Comparison of ENCODE assay signal across 31 cellular contexts in the genomic region with DNA sequence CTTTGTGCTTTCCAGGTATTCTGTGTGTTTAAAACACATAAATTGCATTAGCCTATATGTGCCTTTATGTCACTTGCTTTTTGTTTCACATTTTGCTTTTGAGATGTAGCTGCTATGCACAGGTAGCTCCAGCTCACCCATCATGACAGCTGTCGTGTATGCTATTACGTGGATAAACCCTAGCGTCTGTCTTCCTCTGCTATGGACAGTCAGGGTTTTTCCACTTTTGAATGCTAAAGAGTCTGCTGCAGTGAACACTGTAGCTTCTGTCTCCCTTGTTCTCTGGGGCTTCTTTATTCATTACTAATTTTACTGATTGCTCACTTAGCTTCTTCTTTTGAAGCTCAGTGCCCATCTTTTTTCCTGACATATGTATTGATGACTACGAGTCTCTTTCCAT. TPM values are rescaled to one million over a fixed set of nuclear protein-coding genes. Genes with fewer than 3 reads are reported as not detected.
A peak's percentile ranks its signal among the peaks of the same experiment; 100 is the strongest.
DNase-seq lines count a peak whose midpoint lies in the region; ATAC-seq, FAIRE-seq and TF ChIP-seq lines count a peak whose summit lies in the region.
"Had no signal": no experiment of that assay in that cellular context is flagged by ENCODE, and none has a peak within 500 bp of the region (broad histone marks: within the 10 kb centered on the region; RNA-seq: fewer than 3 reads in every experiment).

No MANE protein-coding gene starts in this region.

- no peak overlapping the region for H3K4me3 ChIP-seq in CD8-positive, alpha-beta memory T cell (ENCODE audit: low read length)
- H3K4me3 ChIP-seq: dorsolateral prefrontal cortex, gastroesophageal sphincter, hepatocyte, psoas muscle, sigmoid colon, testis, uterus had no signal

- no peaks in the 10 kb centered on the region for H3K36me3 ChIP-seq in CD8-positive, alpha-beta memory T cell (ENCODE audit: insufficient read depth, low read length)
- H3K36me3 ChIP-seq: gastroesophageal sphincter, sigmoid colon, uterus, WERI-Rb-1 had no signal

- POLR2A ChIA-PET in CD8-positive, alpha-beta memory T cell (lab: Charles Lee), result no interaction called here

- intact Hi-C loops in left ventricle myocardium superior (cut with micrococcal nuclease), result no loop called here

- DNase-seq in D721Med (ENCODE audit: insufficient read length, low spot score) (no peak), DMS153 (lab: John Stamatoyannopoulos, UW) (no peak), HUDEP-2 (lab: John Stamatoyannopoulos, UW; ENCODE audit: unreplicated experiment in 76 of 76) (no peak), left ventricle myocardium superior (no peak)
- DNase-seq in central memory CD8-positive, alpha-beta T cell (ENCODE audit: low spot score in 2 of 2), result no peak
- DNase-seq in CD8-positive, alpha-beta memory T cell, result no peak
- DNase-seq: 8988T; activated CD4-positive, alpha-beta T cell treated with anti-CD3 and anti-CD28 coated beads, Interleukin-2, amount 10 ng/mL, durations not matched to agents 24 days and 14 days; activated gamma-delta T cell treated with Interleukin-2 at 50 U/mL for 16 hours; activated T-cell treated with anti-CD3 and anti-CD28 coated beads, Interleukin-2, amount 50 U/mL, for 1 hour; CD4-positive, alpha-beta T cell; dorsolateral prefrontal cortex; H7; NCI-H1092; NCI-H1694 treated with DMSO at 0.1 percent for 48 hours; NCI-H524 treated with DMSO at 0.1 percent for 48 hours; NK-92 treated with Interleukin-12 subunit alpha and Interleukin-12 subunit beta, amount 100 ng/mL, for 24 hours; psoas muscle; Right ventricle myocardium superior; sigmoid colon; stimulated activated CD4-positive, alpha-beta T cell treated with anti-CD3 and anti-CD28 coated beads, Interleukin-4, amount 100 ng/mL, for 4 hours; stimulated activated naive CD4-positive, alpha-beta T cell treated with Interleukin-2 at 50 U/mL for 16 hours; T1000; testis; uterus; WERI-Rb-1 had no signal

- no peaks in the 10 kb centered on the region for H3K4me1 ChIP-seq in CD8-positive, alpha-beta memory T cell (ENCODE audit: insufficient read depth, low read length)
- H3K4me1 ChIP-seq: gastroesophageal sphincter, psoas muscle, sigmoid colon, testis, uterus had no signal

- H3K4me1 Mint-ChIP-seq in central memory CD8-positive, alpha-beta T cell, result no peaks in the 10 kb centered on the region
- H3K4me1 Mint-ChIP-seq in CD8-positive, alpha-beta memory T cell, result peaks cover 0 to 2% (median 0%) of the 10 kb centered on the region in 3 donors

- H3K27me3 ChIP-seq in CD8-positive, alpha-beta memory T cell (ENCODE audit: insufficient read depth, low read length, poor library complexity, severe bottlenecking), result no peaks in the 10 kb centered on the region
- H3K27me3 ChIP-seq: gastroesophageal sphincter, hepatocyte, sigmoid colon, testis, uterus had no signal

- H3K36me3 Mint-ChIP-seq in central memory CD8-positive, alpha-beta T cell (ENCODE audit: insufficient read depth), result no peaks in the 10 kb centered on the region
- H3K36me3 Mint-ChIP-seq in CD8-positive, alpha-beta memory T cell, result no peaks in the 10 kb centered on the region
- H3K36me3 Mint-ChIP-seq: IgD-negative memory B cell had no signal

- no peak for TF ChIP-seq CTCF in D721Med (IDR thresholded peaks at IDR 0.05; ENCODE audit: insufficient read depth, missing control alignments)

- peak overlapping the region; percentile 85 for H3K27ac Mint-ChIP-seq in central memory CD8-positive, alpha-beta T cell (ENCODE audit: low read depth)
- H3K27ac Mint-ChIP-seq in CD8-positive, alpha-beta memory T cell, result peak overlapping the region in 1 of 8 donors; percentile 8
- H3K27ac Mint-ChIP-seq: activated CD4-positive, alpha-beta T cell treated with anti-CD3 and anti-CD28 coated beads, Interleukin-2, amount 10 ng/mL, durations not matched to agents 24 days and 14 days; CD4-positive, alpha-beta T cell; IgD-negative memory B cell had no signal

- CTCF ChIA-PET in CD8-positive, alpha-beta memory T cell (lab: Charles Lee), result interaction anchor here (1.6 kb wide), 1 partner anchor 54 kb away, joined by 3 read pairs; no protein-coding TSS in a partner anchor

- no peaks in the 10 kb centered on the region for H3K9me3 ChIP-seq in CD8-positive, alpha-beta memory T cell (ENCODE audit: low read length)
- H3K9me3 ChIP-seq: gastroesophageal sphincter, psoas muscle, sigmoid colon, testis, uterus had no signal

- no peaks in the 10 kb centered on the region for H3K9me3 Mint-ChIP-seq in central memory CD8-positive, alpha-beta T cell
- H3K9me3 Mint-ChIP-seq in CD8-positive, alpha-beta memory T cell, result no peaks in the 10 kb centered on the region
- H3K9me3 Mint-ChIP-seq: activated CD4-positive, alpha-beta T cell treated with anti-CD3 and anti-CD28 coated beads, Interleukin-2, amount 10 ng/mL, durations not matched to agents 24 days and 14 days; CD4-positive, alpha-beta T cell; IgD-negative memory B cell had no signal

- ATAC-seq in GM19463 (IDR thresholded peaks at IDR 0.05; ENCODE audit: unreplicated experiment), result peak; percentile 92
- ATAC-seq in HG02840 (IDR thresholded peaks at IDR 0.05; ENCODE audit: low FRiP score, unreplicated experiment), result peak; percentile 73
- no peak for ATAC-seq in central memory CD8-positive, alpha-beta T cell (replicated peaks; ENCODE audit: extremely low read depth, poor library complexity, severe bottlenecking)
- no peak for ATAC-seq in left ventricle myocardium superior
- ATAC-seq: gastroesophageal sphincter, psoas muscle had no signal

- no peak overlapping the region for H3K27ac ChIP-seq in CD8-positive, alpha-beta memory T cell (ENCODE audit: low read depth, low read length)
- H3K27ac ChIP-seq: dorsolateral prefrontal cortex, gastroesophageal sphincter, hepatocyte, psoas muscle, sigmoid colon, testis, uterus, WERI-Rb-1 had no signal

- peak; percentile 81 for FAIRE-seq in D721Med (lab: Jason Lieb, UNC)

- no peak overlapping the region for H3K4me3 Mint-ChIP-seq in central memory CD8-positive, alpha-beta T cell
- no peak overlapping the region for H3K4me3 Mint-ChIP-seq in CD8-positive, alpha-beta memory T cell
- H3K4me3 Mint-ChIP-seq: activated CD4-positive, alpha-beta T cell treated with anti-CD3 and anti-CD28 coated beads, Interleukin-2, amount 10 ng/mL, durations not matched to agents 24 days and 14 days; CD4-positive, alpha-beta T cell; IgD-negative memory B cell had no signal

- H3K27me3 Mint-ChIP-seq in central memory CD8-positive, alpha-beta T cell, result no peaks in the 10 kb centered on the region
- no peaks in the 10 kb centered on the region for H3K27me3 Mint-ChIP-seq in CD8-positive, alpha-beta memory T cell
- H3K27me3 Mint-ChIP-seq: CD4-positive, alpha-beta T cell had no signal

RNA-seq across cellular contexts. Expression of a gene that starts 24.7 kb away (rescaled TPM):
- total RNA-seq in CD8-positive, alpha-beta memory T cell, result 10 to 100 TPM; 59.5 to 60.0 TPM
- polyA plus RNA-seq in CD8-positive, alpha-beta memory T cell, result 196 TPM
- 32.7 TPM for total RNA-seq in left ventricle myocardium superior

Comparison
In these comparisons a context has a peak if more than half of its experiments do, and no peak if none do; other contexts are left out.
1. ATAC-seq: peak in GM19463 (single experiment) and HG02840 (single experiment); none in central memory CD8-positive, alpha-beta T cell (single experiment) and left ventricle myocardium superior (single experiment).